ENCODE assay signal across 13 cellular contexts in genomic region chr1:20682571-20683236, GRCh38. TPM values are rescaled to one million over a fixed set of nuclear protein-coding genes. Genes with fewer than 3 reads are reported as not detected.
DNase-seq lines count a peak whose midpoint lies in the region; ATAC-seq and TF ChIP-seq lines count a peak whose summit lies in the region.
"Had no signal": no experiment of that assay in that cellular context is flagged by ENCODE, and none has a peak within 500 bp of the region (broad histone marks: within the 10 kb centered on the region; RNA-seq: fewer than 3 reads in every experiment).

No MANE protein-coding gene starts in this region.

- peaks cover 0 to 34% (median 14%) of the 10 kb centered on the region in 12 donors for H3K4me1 ChIP-seq in heart left ventricle
- H3K4me1 ChIP-seq in right atrium auricular region, result peaks cover 0 to 21% of the 10 kb centered on the region in 2 donors
- H3K4me1 ChIP-seq in upper lobe of right lung, result no peaks in the 10 kb centered on the region
- H3K4me1 ChIP-seq: psoas muscle had no signal

- H3K36me3 ChIP-seq in heart left ventricle (peaks cover 0 to 22% (median 0%) of the 10 kb centered on the region in 9 donors), right atrium auricular region (no peaks in the 10 kb centered on the region), upper lobe of right lung (no peaks in the 10 kb centered on the region)
- H3K36me3 ChIP-seq: esophagus squamous epithelium had no signal

- H3K9me3 ChIP-seq in heart left ventricle (no peaks in the 10 kb centered on the region), right atrium auricular region (no peaks in the 10 kb centered on the region), upper lobe of right lung (no peaks in the 10 kb centered on the region)
- H3K9me3 ChIP-seq: esophagus squamous epithelium, psoas muscle had no signal

- ATAC-seq in heart left ventricle (peak in 3 of 4 donors; percentile 16 to 28 (median 17)), upper lobe of right lung (peak; percentile 12), HG03045 (IDR thresholded peaks at IDR 0.05; ENCODE audit: unreplicated experiment) (no peak)
- ATAC-seq: psoas muscle, WTC11 had no signal

- H3K27ac ChIP-seq in heart left ventricle (peak overlapping the region in 7 of 12 donors; percentile 8 to 95 (median 86)), right atrium auricular region (no peak overlapping the region), upper lobe of right lung (no peak overlapping the region)
- H3K27ac ChIP-seq: esophagus squamous epithelium, psoas muscle had no signal

- intact Hi-C loops in heart left ventricle (cut with DNase I) (loop anchor here in 1 of 10 donors (5.0 kb wide), 1 partner anchor 50 kb away; the partner anchor contains the start of gene SH2D5), upper lobe of right lung (cut with DNase I) (no loop called here)

- 56 to 76% (median 67%) methylated on average over 20 to 24 of the region's 24 CpGs for WGBS in heart left ventricle, 4 donors

- no peak for TF ChIP-seq POLR2A in heart left ventricle (IDR thresholded peaks at IDR 0.05)

- no peaks in the 10 kb centered on the region for H3K27me3 ChIP-seq in heart left ventricle
- no peaks in the 10 kb centered on the region for H3K27me3 ChIP-seq in right atrium auricular region
- H3K27me3 ChIP-seq in upper lobe of right lung, result no peaks in the 10 kb centered on the region
- H3K27me3 ChIP-seq: esophagus squamous epithelium had no signal

- TF ChIP-seq CTCF in heart left ventricle (IDR thresholded peaks at IDR 0.05) (no peak), right atrium auricular region (IDR thresholded peaks at IDR 0.05) (no peak), upper lobe of right lung (IDR thresholded peaks at IDR 0.05) (no peak)

- H3K4me3 ChIP-seq in heart left ventricle (peak overlapping the region in 7 of 12 donors; percentile 7 to 67 (median 53)), right atrium auricular region (no peak overlapping the region), upper lobe of right lung (no peak overlapping the region)
- H3K4me3 ChIP-seq: esophagus squamous epithelium had no signal

- peak in 3 of 5 donors; percentile 33 to 65 (median 61) for DNase-seq in heart left ventricle
- no peak for DNase-seq in right atrium auricular region (ENCODE audit: low spot score)
- DNase-seq in NOMO-1 treated with DMSO at 0.1 percent for 48 hours (lab: John Stamatoyannopoulos, UW; ENCODE audit: unreplicated experiment), result peak; percentile 67
- peak; percentile 47 for DNase-seq in globus pallidus (ENCODE audit: low spot score)
- DNase-seq in upper lobe of right lung, result no peak
- no peak for DNase-seq in superior temporal gyrus (ENCODE audit: extremely low spot score)
- no peak for DNase-seq in SK-N-DZ (ENCODE audit: low spot score)
- DNase-seq: activated gamma-delta T cell, esophagus squamous epithelium, SW 1271 had no signal

RNA-seq across cellular contexts. Expression of gene DDOST, which starts 21.5 kb away (rescaled TPM):
- total RNA-seq in heart left ventricle (100 to 1,000 TPM; 110 to 175 (median 128) TPM), right atrium auricular region (100 to 1,000 TPM; 147 to 152 TPM), upper lobe of right lung (161 TPM)
- polyA plus RNA-seq in heart left ventricle, result 100 to 1,000 TPM in 1 of 2 donors, 10 to 100 TPM in 1; 88.9 to 211 TPM
- polyA plus RNA-seq in SK-N-DZ (2014; cell fraction: cytosol; rRNA removed), result 200 and 212 TPM in 2 replicates
- polyA plus RNA-seq in SK-N-DZ (2014; cell fraction: nucleus; rRNA removed), result 44.0 and 54.7 TPM in 2 replicates

RNA-seq across cellular contexts. Expression of gene KIF17, which starts 35.1 kb away (rescaled TPM):
- 1 to 10 TPM; 1.6 to 9.3 (median 3.2) TPM for total RNA-seq in heart left ventricle
- 1 to 10 TPM; 3.4 to 7.2 TPM for polyA plus RNA-seq in heart left ventricle
- total RNA-seq in right atrium auricular region, result 1 to 10 TPM; 2.6 to 6.0 TPM
- 4.6 TPM for total RNA-seq in upper lobe of right lung
- polyA plus RNA-seq in SK-N-DZ (2014; cell fraction: cytosol; rRNA removed), result 2.3 and 3.8 TPM in 2 replicates
- polyA plus RNA-seq in SK-N-DZ (2014; cell fraction: nucleus; rRNA removed), result 6.4 and 8.6 TPM in 2 replicates

RNA-seq across cellular contexts. Expression of gene PINK1, which starts 49.4 kb away (rescaled TPM):
- total RNA-seq in heart left ventricle (100 to 1,000 TPM; 147 to 418 (median 258) TPM), right atrium auricular region (100 to 1,000 TPM; 173 to 174 TPM), upper lobe of right lung (62.5 TPM)
- 100 to 1,000 TPM; 210 to 314 TPM for polyA plus RNA-seq in heart left ventricle
- polyA plus RNA-seq in SK-N-DZ (2014; cell fraction: cytosol; rRNA removed), result 12.8 and 18.5 TPM in 2 replicates
- polyA plus RNA-seq in SK-N-DZ (2014; cell fraction: nucleus; rRNA removed), result 12.9 and 17.2 TPM in 2 replicates

RNA-seq across cellular contexts. Expression of gene SH2D5, which starts 49.8 kb away (rescaled TPM):
- total RNA-seq in heart left ventricle, result under 1 TPM in 2 of 9 donors, not detected in 7; 0.30 to 0.67 TPM
- 10 to 100 TPM in 1 of 2 donors, not detected in 1; 12.4 TPM for polyA plus RNA-seq in heart left ventricle
- under 1 TPM in 1 of 2 donors, not detected in 1; 0.63 TPM for total RNA-seq in right atrium auricular region
- total RNA-seq in upper lobe of right lung, result 0.52 TPM
- polyA plus RNA-seq in SK-N-DZ (2014; cell fraction: cytosol; rRNA removed), result 13.2 and 13.9 TPM in 2 replicates
- 54.1 and 58.3 TPM in 2 replicates for polyA plus RNA-seq in SK-N-DZ (2014; cell fraction: nucleus; rRNA removed)

Comparison
In these comparisons a context has a peak if more than half of its experiments do, and no peak if none do; other contexts are left out.
1. DNase-seq: peak in heart left ventricle (3 of 5), NOMO-1 treated with DMSO at 0.1 percent for 48 hours (single experiment) and globus pallidus (single experiment); none in right atrium auricular region (single experiment), upper lobe of right lung (single experiment), superior temporal gyrus (single experiment) and SK-N-DZ (single experiment).
2. H3K27ac ChIP-seq: peak in heart left ventricle (7 of 12); none in right atrium auricular region (0 of 2) and upper lobe of right lung (single experiment).
3. H3K4me3 ChIP-seq: peak in heart left ventricle (7 of 12); none in right atrium auricular region (0 of 2) and upper lobe of right lung (single experiment).